In the genomic region with DNA sequence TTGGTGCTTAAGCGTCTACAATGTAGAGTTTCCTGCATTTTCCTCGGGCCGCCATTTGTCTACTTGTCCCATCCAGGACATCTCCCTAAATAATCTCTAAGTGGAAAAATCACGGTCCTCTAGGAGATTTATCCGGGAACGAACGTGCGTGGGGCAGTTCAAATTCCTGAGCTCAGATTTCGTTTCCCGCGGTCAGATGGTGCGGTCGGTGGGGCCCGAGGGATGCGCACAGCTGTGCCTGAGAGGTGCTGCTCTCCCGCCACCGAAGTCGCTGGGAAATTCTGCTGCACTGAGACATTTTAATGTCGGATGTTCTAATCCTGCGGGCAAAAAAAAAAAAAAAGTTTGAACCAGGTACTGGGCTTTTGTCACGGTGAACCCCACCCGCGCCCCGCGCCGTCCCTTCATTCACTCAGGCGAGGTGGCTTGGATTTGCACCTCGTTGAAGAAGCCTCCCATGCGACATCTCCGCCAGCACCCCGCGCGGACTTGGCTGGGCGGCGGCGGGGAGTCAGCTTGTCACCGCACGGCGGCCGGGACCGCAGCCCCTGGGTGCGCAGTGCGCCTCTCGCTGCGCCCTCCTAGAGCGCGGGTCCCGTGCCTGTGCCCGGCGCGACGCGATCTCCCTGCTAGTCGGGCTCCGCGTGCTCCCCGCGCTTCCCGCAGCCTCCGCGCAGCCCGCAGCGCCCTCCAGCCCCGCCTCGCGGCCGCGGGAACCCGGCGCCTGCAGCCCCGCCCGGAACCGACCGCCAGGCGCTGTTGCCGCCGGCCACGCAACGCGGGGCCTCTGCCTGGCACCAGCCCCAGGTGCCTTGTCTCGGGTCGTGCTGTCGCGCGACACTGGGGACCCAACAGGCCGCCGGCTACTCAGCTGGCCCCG, we compare ENCODE assay signal across 8 cellular contexts.
DNase-seq lines count a peak whose midpoint lies in the region; ATAC-seq, FAIRE-seq and TF ChIP-seq lines count a peak whose summit lies in the region.

No MANE protein-coding gene starts in this region.

- no peaks in the 10 kb centered on the region for H4K20me1 ChIP-seq in mammary epithelial cell (ENCODE audit: insufficient read depth, low read length)

- H3K27ac ChIP-seq in mammary epithelial cell (ENCODE audit: insufficient read depth, low read depth, low read length), result no peak overlapping the region

- peak; percentile 26 for FAIRE-seq in GM12891 (lab: Jason Lieb, UNC)

- intact Hi-C loops in mammary epithelial cell (cut with micrococcal nuclease), result loop anchor here (2.0 to 5.0 kb wide), 4 partner anchors 77 to 303 kb away; a partner anchor contains a TSS

- H3K4me1 ChIP-seq in mammary epithelial cell (ENCODE audit: insufficient read depth, low read length), result peaks cover 14% of the 10 kb centered on the region
- peaks cover 17% of the 10 kb centered on the region for H3K4me1 ChIP-seq in skeletal muscle satellite cell (ENCODE audit: control insufficient read depth, insufficient read depth, low read length)

- no peaks in the 10 kb centered on the region for H3K9me3 ChIP-seq in mammary epithelial cell (replicated peaks; ENCODE audit: insufficient read depth, low read length)
- no peaks in the 10 kb centered on the region for H3K9me3 ChIP-seq in skeletal muscle satellite cell (replicated peaks; ENCODE audit: low read length)

- BruUV-seq in mammary epithelial cell (replicated peaks; lab: Mats Ljungman, UMichigan), result no TSS peak

- dilution Hi-C loops in mammary epithelial cell (cut with HindIII; ENCODE audit: low sequenced_read_pairs), result no loop called here

- TF ChIP-seq POLR2A in GM12891 (IDR thresholded peaks at IDR 0.05; ENCODE audit: low read depth, low read length), result no peak

- DNase-seq in GM12891 (ENCODE audit: insufficient read length, low spot score) (peak; percentile 30), LHCN-M2 (ENCODE audit: low read depth) (peak; percentile 14), mammary epithelial cell (no peak), iPS-NIHi7 (ENCODE audit: extremely low spot score) (peak; percentile 55), SHP77 treated with DMSO at 0.1 percent for 48 hours (lab: John Stamatoyannopoulos, UW) (no peak), NCI-H2029 treated with DMSO at 0.1 percent for 48 hours (lab: John Stamatoyannopoulos, UW) (no peak)

- H3K4me2 ChIP-seq in mammary epithelial cell (ENCODE audit: insufficient read depth, low read depth, low read length), result peak overlapping the region; percentile 100
- H3K4me2 ChIP-seq in skeletal muscle satellite cell (ENCODE audit: low read length), result peak overlapping the region; percentile 98

- ATAC-seq in GM21825 (IDR thresholded peaks at IDR 0.05; ENCODE audit: unreplicated experiment), result no peak

- peak in 1 of 2 donors; percentile 31 for TF ChIP-seq CTCF in mammary epithelial cell (conservative IDR thresholded peaks at IDR 0.05 in 1 of 2, IDR thresholded peaks at IDR 0.05 in 1 of 2; ENCODE audit: extremely low read depth in 1 of 2, insufficient read depth in 1 of 2, low read depth in 1 of 2, low read length in 2 of 2)

- H3K36me3 ChIP-seq in mammary epithelial cell (ENCODE audit: insufficient read depth, low read length), result no peaks in the 10 kb centered on the region
- no peaks in the 10 kb centered on the region for H3K36me3 ChIP-seq in skeletal muscle satellite cell (ENCODE audit: insufficient read depth, low read length)

- WGBS in mammary epithelial cell (ENCODE audit: low coverage, missing lambda C conversion rate), result 16% methylated on average over 25 of the region's 88 CpGs

- no peaks in the 10 kb centered on the region for H3K27me3 ChIP-seq in mammary epithelial cell (ENCODE audit: insufficient read depth, low read length)
- no peaks in the 10 kb centered on the region for H3K27me3 ChIP-seq in skeletal muscle satellite cell (ENCODE audit: control insufficient read depth, insufficient read depth, low read length)

- peak overlapping the region; percentile 97 for H2AFZ ChIP-seq in mammary epithelial cell (ENCODE audit: low read depth, low read length)

- H3K9ac ChIP-seq in mammary epithelial cell (ENCODE audit: insufficient read depth, low read length), result no peak overlapping the region
- peak overlapping the region; percentile 73 for H3K9ac ChIP-seq in skeletal muscle satellite cell (ENCODE audit: low read depth, low read length)

- no peaks in the 10 kb centered on the region for H3K79me2 ChIP-seq in mammary epithelial cell (ENCODE audit: insufficient read depth, low read length)

- in situ Hi-C loops in mammary epithelial cell (cut with MboI; ENCODE audit: low sequenced_read_pairs in 2 of 2), result loop anchor here (10.0 to 25.0 kb wide), 3 partner anchors 365 to 543 kb away; no protein-coding TSS in a partner anchor

- H3K4me3 ChIP-seq in mammary epithelial cell (replicated peaks in 1 of 3; ENCODE audit: insufficient read depth in 1 of 3, low read depth in 2 of 3, low read length in 3 of 3), result peak overlapping the region; percentile 47 to 65 (median 58)
- H3K4me3 ChIP-seq in skeletal muscle satellite cell (ENCODE audit: low read length), result peak overlapping the region; percentile 78

- CTCF ChIA-PET in mammary epithelial cell (lab: Charles Lee; ENCODE audit: low non-redundant PET), result no interaction called here

TF ChIP-seq in GM12891, 5 proteins besides CTCF, POLR2A, EP300 and RAD21:
- no peak for TF ChIP-seq POU2F2 (IDR thresholded peaks at IDR 0.05; ENCODE audit: low read depth, low read length)
- no peak for TF ChIP-seq SPI1 (IDR thresholded peaks at IDR 0.05; ENCODE audit: low read depth, low read length)
- TF ChIP-seq TAF1 (IDR thresholded peaks at IDR 0.05; ENCODE audit: low read depth, low read length), result no peak
- no peak for TF ChIP-seq PAX5 (IDR thresholded peaks at IDR 0.05; ENCODE audit: insufficient read depth, low read length, severe bottlenecking)
- TF ChIP-seq POLR2AphosphoS5 (IDR thresholded peaks at IDR 0.05; ENCODE audit: low read depth, low read length), result no peak

Comparison
In these comparisons a context has a peak if more than half of its experiments do, and no peak if none do; other contexts are left out.
1. DNase-seq: peak in GM12891 (single experiment), LHCN-M2 (single experiment) and iPS-NIHi7 (single experiment); none in mammary epithelial cell (single experiment), SHP77 treated with DMSO at 0.1 percent for 48 hours (single experiment) and NCI-H2029 treated with DMSO at 0.1 percent for 48 hours (single experiment).